Comparison of ENCODE assay signal across 1 cellular context in the genomic region with DNA sequence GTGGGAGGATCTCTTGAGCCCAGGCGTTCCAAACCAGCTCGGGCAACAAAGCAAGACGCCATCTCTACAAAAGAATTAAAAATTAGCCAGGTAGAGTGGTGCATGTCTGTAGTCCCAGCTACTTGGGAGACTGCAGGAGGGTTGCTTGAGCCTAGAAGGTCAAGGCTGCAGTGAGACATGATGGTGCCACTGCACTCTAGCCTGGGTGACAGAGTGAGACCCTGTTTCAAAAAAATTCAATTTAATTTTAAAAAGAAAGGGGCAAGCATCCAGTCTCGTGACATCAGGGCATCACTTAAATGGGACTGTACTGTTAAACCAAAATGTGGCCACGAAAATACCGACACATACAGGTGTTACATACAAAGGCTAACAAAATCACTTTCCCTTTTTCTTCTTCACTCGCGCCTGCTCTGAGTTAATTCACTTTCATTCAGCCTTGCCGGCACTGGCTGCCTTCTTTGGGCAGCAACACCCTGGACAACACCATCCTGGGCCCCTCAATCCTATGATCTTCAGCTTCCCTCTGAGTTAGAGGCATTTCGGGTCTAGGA.
TF ChIP-seq lines count a peak whose summit lies in the region.

No MANE protein-coding gene starts in this region.

TF ChIP-seq in GM23338, 12 proteins besides CTCF, POLR2A, EP300 and RAD21 (continued from another document):
- TF ChIP-seq ZNF331 (CRISPR knock-in tag; IDR thresholded peaks at IDR 0.05; ENCODE audit: low read depth) (no peak), JUNB (IDR thresholded peaks at IDR 0.05; ENCODE audit: unreplicated experiment) (no peak), EZH2phosphoT487 (IDR thresholded peaks at IDR 0.05; ENCODE audit: unreplicated experiment) (no peak)
